In the genomic region with DNA sequence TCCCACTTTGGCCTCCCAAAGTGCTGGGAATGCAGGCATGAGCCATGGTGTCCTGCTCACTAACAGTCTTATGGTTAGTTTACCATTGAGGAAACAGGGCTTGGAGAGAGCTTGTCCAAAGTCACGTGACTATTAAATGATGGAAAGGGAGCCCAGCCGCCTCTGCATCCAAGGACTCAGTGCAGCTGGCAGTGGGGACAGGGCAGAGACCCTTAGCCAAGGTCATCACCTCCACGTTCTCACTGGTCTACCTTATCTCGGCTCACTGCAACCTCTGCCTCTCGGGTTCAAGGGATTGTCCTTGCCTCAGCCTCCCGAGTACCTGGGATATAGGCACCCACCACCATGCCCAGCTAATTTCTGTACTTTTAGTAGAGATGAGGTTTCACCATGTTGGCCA, we compare ENCODE assay signal across 21 cellular contexts.
"Had no signal": no experiment of that assay in that cellular context is flagged by ENCODE, and none has a peak within 500 bp of the region (broad histone marks: within the 10 kb centered on the region; RNA-seq: fewer than 3 reads in every experiment).

No MANE protein-coding gene starts in this region.

- H3K27ac Mint-ChIP-seq: mesothelial cell of epicardium had no signal

- ATAC-seq: gastrocnemius medialis, heart right ventricle, left cardiac atrium, left lung, left ventricle myocardium superior, lower lobe of right lung, mucosa of descending colon had no signal

- H3K4me3 Mint-ChIP-seq: mesothelial cell of epicardium had no signal

- H3K27me3 ChIP-seq: colonic mucosa, dorsolateral prefrontal cortex, esophagus muscularis mucosa, gastrocnemius medialis, heart right ventricle, left lung had no signal

- H3K36me3 ChIP-seq: colonic mucosa, gastrocnemius medialis had no signal

- H3K4me1 ChIP-seq: colonic mucosa, gastrocnemius medialis, left lung, lower lobe of right lung had no signal

- H3K27ac ChIP-seq: colonic mucosa, esophagus muscularis mucosa, gastrocnemius medialis, heart right ventricle, left lung, lower lobe of right lung had no signal

- H3K9me3 Mint-ChIP-seq: mesothelial cell of epicardium had no signal

- H3K9me3 ChIP-seq: colonic mucosa, esophagus muscularis mucosa, gastrocnemius medialis, heart right ventricle, left lung, lower lobe of right lung, mucosa of descending colon had no signal

- H3K4me3 ChIP-seq: colonic mucosa, dorsolateral prefrontal cortex, esophagus muscularis mucosa, gastrocnemius medialis, heart right ventricle, left lung, lower lobe of right lung, mucosa of descending colon had no signal

- DNase-seq: colonic mucosa; dermis blood vessel endothelial cell; dorsolateral prefrontal cortex; effector CD4-positive, alpha-beta T cell; effector memory CD4-positive, alpha-beta T cell; foreskin melanocyte; gastrocnemius medialis; glutamatergic neuron; heart right ventricle; hippocampal formation; left cardiac atrium; left lung; left ventricle myocardium superior; lower lobe of right lung; mesenchymal stem cell; mucosa of descending colon had no signal

- H3K4me1 Mint-ChIP-seq: mesothelial cell of epicardium had no signal

- FAIRE-seq: endothelial cell of umbilical vein, islet of Langerhans, keratinocyte had no signal
